In genomic region chr12:27818421-27818918, GRCh38 we compare ENCODE assay signal across 1 cellular context.
A peak's percentile ranks its signal among the peaks of the same experiment; 100 is the strongest.
TF ChIP-seq lines count a peak whose summit lies in the region.

No MANE protein-coding gene starts in this region.

TF ChIP-seq in HepG2, 621 proteins besides CTCF, POLR2A, EP300 and RAD21 (continued from another document and continues in another):
- TF ChIP-seq ZHX1 (CRISPR knock-in tag; IDR thresholded peaks at IDR 0.05; ENCODE audit: low read depth) (no peak), RERE (CRISPR knock-in tag; IDR thresholded peaks at IDR 0.05; ENCODE audit: low read depth) (no peak), ATF7 (IDR thresholded peaks at IDR 0.05) (no peak), ATF7 (CRISPR knock-in tag; IDR thresholded peaks at IDR 0.05) (no peak), ETV6 (CRISPR knock-in tag; conservative IDR thresholded peaks at IDR 0.05) (no peak), GPN1 (CRISPR knock-in tag; IDR thresholded peaks at IDR 0.05; ENCODE audit: borderline replicate concordance) (no peak), HNF1B (CRISPR knock-in tag; IDR thresholded peaks at IDR 0.05) (peak; percentile 51; the same call in 1 of the 2 replicates), JUND (CRISPR knock-in tag; IDR thresholded peaks at IDR 0.05) (0 out of 2 replicates have a peak, but pooled peaks have one; percentile 25), ZBTB44 (CRISPR knock-in tag; IDR thresholded peaks at IDR 0.05) (no peak), ZNF12 (CRISPR knock-in tag; IDR thresholded peaks at IDR 0.05) (no peak), TEAD2 (CRISPR knock-in tag; IDR thresholded peaks at IDR 0.05) (no peak), RFX5 (IDR thresholded peaks at IDR 0.05; ENCODE audit: low read depth, low read length) (no peak), ETV5 (CRISPR knock-in tag; IDR thresholded peaks at IDR 0.05; ENCODE audit: borderline replicate concordance) (peak; percentile 63; the same call in 1 of the 2 replicates), U2AF2 (IDR thresholded peaks at IDR 0.05; ENCODE audit: low read depth, low read length) (no peak), ZNF891 (CRISPR knock-in tag; IDR thresholded peaks at IDR 0.05) (no peak), ARHGAP35 (CRISPR knock-in tag; IDR thresholded peaks at IDR 0.05; ENCODE audit: borderline replicate concordance) (no peak), SOX6 (IDR thresholded peaks at IDR 0.05) (no peak), SOX6 (CRISPR knock-in tag; IDR thresholded peaks at IDR 0.05) (peak; percentile 65), HIVEP1 (CRISPR knock-in tag; IDR thresholded peaks at IDR 0.05) (no peak), ZMAT5 (CRISPR knock-in tag; IDR thresholded peaks at IDR 0.05; ENCODE audit: borderline replicate concordance, low read depth) (no peak), CEBPB (IDR thresholded peaks at IDR 0.05; ENCODE audit: borderline replicate concordance, low read depth, low read length) (no peak), IRF9 (CRISPR knock-in tag; IDR thresholded peaks at IDR 0.05; ENCODE audit: borderline replicate concordance) (no peak), IRX3 (CRISPR knock-in tag; IDR thresholded peaks at IDR 0.05; ENCODE audit: borderline replicate concordance, low read depth) (no peak), ZNF792 (CRISPR knock-in tag; IDR thresholded peaks at IDR 0.05) (0 out of 2 replicates have a peak, but pooled peaks have one; percentile 18), ZNF121 (CRISPR knock-in tag; IDR thresholded peaks at IDR 0.05) (no peak), ZNF749 (CRISPR knock-in tag; IDR thresholded peaks at IDR 0.05; ENCODE audit: borderline replicate concordance) (no peak), NFKB2 (CRISPR knock-in tag; IDR thresholded peaks at IDR 0.05; ENCODE audit: borderline replicate concordance) (no peak), PTBP1 (IDR thresholded peaks at IDR 0.05; ENCODE audit: low read depth, low read length, poor library complexity, severe bottlenecking) (no peak), PRDM10 (CRISPR knock-in tag; IDR thresholded peaks at IDR 0.05; ENCODE audit: low read depth) (no peak), ATF3 (CRISPR knock-in tag; IDR thresholded peaks at IDR 0.05) (no peak), HNRNPH1 (optimal IDR thresholded peaks at IDR 0.05; ENCODE audit: low read depth, low read length) (no peak), ZNF761 (CRISPR knock-in tag; conservative IDR thresholded peaks at IDR 0.05) (no peak), FOXA3 (CRISPR knock-in tag; IDR thresholded peaks at IDR 0.05) (peak; percentile 77), PAWR (CRISPR knock-in tag; IDR thresholded peaks at IDR 0.05; ENCODE audit: borderline replicate concordance) (no peak), TCF12 (IDR thresholded peaks at IDR 0.05) (no peak), TCF12 (CRISPR knock-in tag; IDR thresholded peaks at IDR 0.05) (no peak), ZBED4 (CRISPR knock-in tag; IDR thresholded peaks at IDR 0.05; ENCODE audit: borderline replicate concordance) (no peak), DRAP1 (CRISPR knock-in tag; IDR thresholded peaks at IDR 0.05) (no peak), FOXC1 (CRISPR knock-in tag; IDR thresholded peaks at IDR 0.05; ENCODE audit: borderline replicate concordance) (no peak), GATAD1 (CRISPR knock-in tag; IDR thresholded peaks at IDR 0.05) (no peak)
